19 cellular contexts compared by ENCODE assay signal in genomic region chr3:7545334-7545733, GRCh38.
DNase-seq lines count a peak whose midpoint lies in the region; FAIRE-seq and TF ChIP-seq lines count a peak whose summit lies in the region.
"Had no signal": no experiment of that assay in that cellular context is flagged by ENCODE, and none has a peak within 500 bp of the region (broad histone marks: within the 10 kb centered on the region; RNA-seq: fewer than 3 reads in every experiment).

No MANE protein-coding gene starts in this region.

- no peaks in the 10 kb centered on the region for H4K20me1 ChIP-seq in Loucy (ENCODE audit: insufficient read depth, low read length, poor library complexity, severe bottlenecking)
- no peaks in the 10 kb centered on the region for H4K20me1 ChIP-seq in astrocyte (ENCODE audit: insufficient read depth, low read length)
- H4K20me1 ChIP-seq in H1 (replicated peaks in 1 of 2; ENCODE audit: control insufficient read depth in 1 of 2, insufficient read depth in 2 of 2, low read length in 2 of 2): no peaks in the 10 kb centered on the region
- H4K20me1 ChIP-seq: BLaER1 treated with 17β-estradiol and CSF1 and Interleukin-3, amounts not matched to agents 10 nM and 100 nM had no signal

- no peak overlapping the region for H3K23ac ChIP-seq in H1 (ENCODE audit: insufficient read length)

- H3K4me1 Mint-ChIP-seq in astrocyte (ENCODE audit: low read depth, unreplicated experiment): no peaks in the 10 kb centered on the region
- H3K4me1 Mint-ChIP-seq: B cell; CD8-positive, alpha-beta memory T cell had no signal

- H4K8ac ChIP-seq in H1 (ENCODE audit: extremely low read depth, insufficient read depth, low read length): no peak overlapping the region

- no peak overlapping the region for H3K27ac Mint-ChIP-seq in astrocyte (ENCODE audit: unreplicated experiment)
- H3K27ac Mint-ChIP-seq: B cell; CD8-positive, alpha-beta memory T cell had no signal

- H3K79me2 ChIP-seq in Loucy (ENCODE audit: insufficient read depth, low read length): no peaks in the 10 kb centered on the region
- H3K79me2 ChIP-seq in astrocyte (ENCODE audit: insufficient read depth, low read length): no peaks in the 10 kb centered on the region
- H3K79me2 ChIP-seq in H1 (ENCODE audit: control insufficient read depth in 1 of 2, insufficient read depth in 2 of 2, low read length in 2 of 2): no peaks in the 10 kb centered on the region

- no peaks in the 10 kb centered on the region for H3K9me2 ChIP-seq in Loucy (replicated peaks; ENCODE audit: low read depth, low read length)

- no peak overlapping the region for H2BK5ac ChIP-seq in H1 (ENCODE audit: low read depth, low read length)

- intact Hi-C loops in lower leg skin (cut with DNase I; ENCODE audit: low total_unique reads): no loop called here

- no peak overlapping the region for H3K4me3 Mint-ChIP-seq in astrocyte (ENCODE audit: unreplicated experiment)
- H3K4me3 Mint-ChIP-seq: B cell; CD8-positive, alpha-beta memory T cell had no signal

- H2AFZ ChIP-seq in Loucy (ENCODE audit: low read length) (peak overlapping the region; percentile 51; the same call in 1 of the 2 replicates), astrocyte (ENCODE audit: low read depth, low read length) (no peak overlapping the region), H1 (ENCODE audit: low read length) (0 out of 2 replicates have a peak overlapping the region, but pooled peaks have one; percentile 21)

- no peak overlapping the region for H2BK15ac ChIP-seq in H1 (ENCODE audit: low read length)

- TF ChIP-seq EP300 in H1 (IDR thresholded peaks at IDR 0.05; ENCODE audit: borderline replicate concordance in 1 of 2, low read depth in 2 of 2, low read length in 2 of 2): no peak

- H3K4me1 ChIP-seq in Loucy (ENCODE audit: insufficient read depth, low read length, poor library complexity, severe bottlenecking) (no peaks in the 10 kb centered on the region), astrocyte (ENCODE audit: insufficient read depth, low read length) (no peaks in the 10 kb centered on the region), H1 (replicated peaks in 1 of 4; ENCODE audit: control insufficient read depth in 3 of 4, insufficient read depth in 4 of 4, low read length in 3 of 4) (no peaks in the 10 kb centered on the region)
- H3K4me1 ChIP-seq: BLaER1 treated with 17β-estradiol and CSF1 and Interleukin-3, amounts not matched to agents 10 nM and 100 nM had no signal

- H3K36me3 Mint-ChIP-seq in astrocyte (ENCODE audit: low read depth, unreplicated experiment): no peaks in the 10 kb centered on the region
- H3K36me3 Mint-ChIP-seq: CD8-positive, alpha-beta memory T cell had no signal

- H2BK120ac ChIP-seq in H1 (replicated peaks; ENCODE audit: low read depth, low read length): no peak overlapping the region

- H3K4ac ChIP-seq in H1 (replicated peaks; ENCODE audit: insufficient read length, low read depth, low read length): no peak overlapping the region

- no peak overlapping the region for H2BK12ac ChIP-seq in H1 (ENCODE audit: low read depth, low read length)

- H3K79me1 ChIP-seq in H1 (ENCODE audit: low read depth, low read length): no peaks in the 10 kb centered on the region

- TF ChIP-seq POLR2A in H1 (IDR thresholded peaks at IDR 0.05; ENCODE audit: control extremely low read depth in 1 of 2, low read depth in 2 of 2, low read length in 2 of 2) (no peak), lower leg skin (IDR thresholded peaks at IDR 0.05) (no peak)

- H3K9ac ChIP-seq in Loucy (ENCODE audit: low read depth, low read length, poor library complexity, severe bottlenecking): no peak overlapping the region
- H3K9ac ChIP-seq in astrocyte (ENCODE audit: low read length): no peak overlapping the region
- H3K9ac ChIP-seq in H1 (replicated peaks in 1 of 4; ENCODE audit: extremely low read depth in 1 of 4, low read depth in 3 of 4, low read length in 3 of 4): no peak overlapping the region
- H3K9ac ChIP-seq: BLaER1 treated with 17β-estradiol and CSF1 and Interleukin-3, amounts not matched to agents 10 nM and 100 nM had no signal

- no peak overlapping the region for H3K14ac ChIP-seq in H1 (ENCODE audit: insufficient read length)

- H3K36me3 ChIP-seq in Loucy (ENCODE audit: insufficient read depth, low read length) (no peaks in the 10 kb centered on the region), astrocyte (ENCODE audit: insufficient read depth, low read length) (no peaks in the 10 kb centered on the region), H1 (ENCODE audit: control insufficient read depth in 2 of 4, insufficient read depth in 4 of 4, low read length in 3 of 4) (no peaks in the 10 kb centered on the region)
- H3K36me3 ChIP-seq: BLaER1 treated with 17β-estradiol and CSF1 and Interleukin-3, amounts not matched to agents 10 nM and 100 nM had no signal

- no peaks in the 10 kb centered on the region for H3F3A ChIP-seq in Loucy (ENCODE audit: low read depth)

- no peak overlapping the region for H3K27ac ChIP-seq in astrocyte (ENCODE audit: low read depth, low read length)
- no peak overlapping the region for H3K27ac ChIP-seq in H1 (ENCODE audit: low read depth, low read length)
- H3K27ac ChIP-seq: BLaER1 treated with 17β-estradiol and CSF1 and Interleukin-3, amounts not matched to agents 10 nM and 100 nM; HL-60 had no signal

- no peak overlapping the region for H4K5ac ChIP-seq in H1 (ENCODE audit: insufficient read length, low read depth, low read length)

- H3K9me3 ChIP-seq in Loucy (ENCODE audit: insufficient read depth, low read depth, low read length) (no peaks in the 10 kb centered on the region), astrocyte (ENCODE audit: insufficient read depth, low read depth, low read length) (no peaks in the 10 kb centered on the region), H1 (ENCODE audit: insufficient read depth in 2 of 2, low read depth in 1 of 2, low read length in 1 of 2) (peaks cover 0 to 2% of the 10 kb centered on the region in 2 experiments; a peak in 1 of 4 replicates)
- H3K9me3 ChIP-seq: BLaER1 treated with 17β-estradiol and CSF1 and Interleukin-3, amounts not matched to agents 10 nM and 100 nM had no signal

- H2AK5ac ChIP-seq in H1 (ENCODE audit: low read depth, low read length): no peak overlapping the region

- POLR2A ChIA-PET in H1 (lab: Charles Lee; ENCODE audit: partially characterized antibody): no interaction called here

- H3K27me3 Mint-ChIP-seq in astrocyte (ENCODE audit: low read depth, unreplicated experiment): peaks cover 7% of the 10 kb centered on the region
- H3K27me3 Mint-ChIP-seq: B cell; CD8-positive, alpha-beta memory T cell had no signal

- TF ChIP-seq CTCF in Loucy (conservative IDR thresholded peaks at IDR 0.05; ENCODE audit: low read length) (no peak), astrocyte (IDR thresholded peaks at IDR 0.05; ENCODE audit: insufficient read depth, low read depth, low read length) (no peak), H1 (IDR thresholded peaks at IDR 0.05; ENCODE audit: control extremely low read depth in 1 of 3, insufficient read depth in 1 of 3, low read depth in 1 of 3, low read length in 3 of 3) (no peak), lower leg skin (IDR thresholded peaks at IDR 0.05) (no peak)

- no peak overlapping the region for H3K4me3 ChIP-seq in Loucy (ENCODE audit: low read length, poor library complexity, severe bottlenecking)
- no peak overlapping the region for H3K4me3 ChIP-seq in astrocyte (ENCODE audit: insufficient read depth, low read depth, low read length)
- no peak overlapping the region for H3K4me3 ChIP-seq in H1 (ENCODE audit: extremely low read depth in 1 of 4, insufficient read depth in 2 of 4, low read depth in 3 of 4, low read length in 4 of 4)
- H3K4me3 ChIP-seq in lower leg skin (ENCODE audit: low read depth, poor library complexity, severe bottlenecking): no peak overlapping the region
- H3K4me3 ChIP-seq: BLaER1 treated with 17β-estradiol and CSF1 and Interleukin-3, amounts not matched to agents 10 nM and 100 nM; GM12878 had no signal

- DNase-seq in astrocyte (ENCODE audit: low read depth) (peak; percentile 18), H1 (ENCODE audit: low read depth in 1 of 2, low spot score in 2 of 2) (no peak), renal cortical epithelial cell (ENCODE audit: low read depth) (peak; percentile 61), lower leg skin (ENCODE audit: low spot score in 2 of 2) (no peak), GM19240 (ENCODE audit: insufficient read length, low spot score) (no peak), Kasumi-1 (lab: John Stamatoyannopoulos, UW) (no peak)
- DNase-seq: CD8-positive, alpha-beta memory T cell; COR-L47; DMS 273 treated with DMSO at 0.1 percent for 48 hours; DMS53; DND-41; EL; HCEC 1CT had no signal

- CTCF ChIA-PET in H1 (lab: Charles Lee; ENCODE audit: partially characterized antibody): no interaction called here

- no peak overlapping the region for H3K56ac ChIP-seq in H1 (replicated peaks; ENCODE audit: insufficient read length, low read depth, low read length)

- H3K4me2 ChIP-seq in Loucy (ENCODE audit: low read depth, low read length, poor library complexity, severe bottlenecking) (no peak overlapping the region), astrocyte (ENCODE audit: low read length) (no peak overlapping the region), H1 (ENCODE audit: insufficient read depth in 1 of 2, low read depth in 2 of 2, low read length in 2 of 2) (no peak overlapping the region)
- H3K4me2 ChIP-seq: BLaER1 treated with 17β-estradiol and CSF1 and Interleukin-3, amounts not matched to agents 10 nM and 100 nM had no signal

- H4K91ac ChIP-seq in H1 (replicated peaks; ENCODE audit: insufficient read length, low read length): no peak overlapping the region

- no peak overlapping the region for H3K18ac ChIP-seq in H1 (ENCODE audit: extremely low read depth, low read length)

- TF ChIP-seq RAD21 in H1 (IDR thresholded peaks at IDR 0.05 in 1 of 2, conservative IDR thresholded peaks at IDR 0.05 in 1 of 2; ENCODE audit: low read depth in 2 of 2, low read length in 2 of 2): no peak

- WGBS in H1 (ENCODE audit: extremely low coverage in 1 of 2, insufficient coverage in 1 of 2, insufficient read length in 1 of 2, insufficient replicate concordance in 2 of 2, low coverage in 1 of 2, low lambda C conversion rate in 2 of 2, missing lambda C conversion rate in 1 of 2), 2 experiments: 95% methylated on average over 3 of the region's 3 CpGs; no CpG with 5 or more reads in 1 of the 2 experiments
- WGBS in lower leg skin, 2 donors: 80 to 83% methylated on average over 3 of the region's 3 CpGs

- FAIRE-seq in astrocyte (lab: Jason Lieb, UNC): no peak
- FAIRE-seq in H1 (lab: Jason Lieb, UNC): no peak
- FAIRE-seq: GM12878, H54 had no signal

- H3K9me3 Mint-ChIP-seq in astrocyte (ENCODE audit: unreplicated experiment): peaks cover 2% of the 10 kb centered on the region

- H2BK20ac ChIP-seq in H1 (ENCODE audit: low read length): no peak overlapping the region

- no peaks in the 10 kb centered on the region for H3K23me2 ChIP-seq in H1 (ENCODE audit: low read depth, low read length)

- H3K27me3 ChIP-seq in Loucy (ENCODE audit: insufficient read depth, low read length, poor library complexity, severe bottlenecking): no peaks in the 10 kb centered on the region
- no peaks in the 10 kb centered on the region for H3K27me3 ChIP-seq in astrocyte (ENCODE audit: insufficient read depth, low read length)
- H3K27me3 ChIP-seq in H1 (replicated peaks in 1 of 4; ENCODE audit: control insufficient read depth in 3 of 4, extremely low read depth in 1 of 4, insufficient read depth in 3 of 4, low read length in 3 of 4): no peaks in the 10 kb centered on the region
- H3K27me3 ChIP-seq: BLaER1 treated with 17β-estradiol and CSF1 and Interleukin-3, amounts not matched to agents 10 nM and 100 nM had no signal

Comparison
In these comparisons a context has a peak if more than half of its experiments do, and no peak if none do; other contexts are left out.
1. DNase-seq: peak in astrocyte (single experiment) and renal cortical epithelial cell (single experiment); none in H1 (0 of 2), lower leg skin (0 of 2), GM19240 (single experiment) and Kasumi-1 (0 of 2).